ENCODE assay signal across 13 cellular contexts in the genomic region with DNA sequence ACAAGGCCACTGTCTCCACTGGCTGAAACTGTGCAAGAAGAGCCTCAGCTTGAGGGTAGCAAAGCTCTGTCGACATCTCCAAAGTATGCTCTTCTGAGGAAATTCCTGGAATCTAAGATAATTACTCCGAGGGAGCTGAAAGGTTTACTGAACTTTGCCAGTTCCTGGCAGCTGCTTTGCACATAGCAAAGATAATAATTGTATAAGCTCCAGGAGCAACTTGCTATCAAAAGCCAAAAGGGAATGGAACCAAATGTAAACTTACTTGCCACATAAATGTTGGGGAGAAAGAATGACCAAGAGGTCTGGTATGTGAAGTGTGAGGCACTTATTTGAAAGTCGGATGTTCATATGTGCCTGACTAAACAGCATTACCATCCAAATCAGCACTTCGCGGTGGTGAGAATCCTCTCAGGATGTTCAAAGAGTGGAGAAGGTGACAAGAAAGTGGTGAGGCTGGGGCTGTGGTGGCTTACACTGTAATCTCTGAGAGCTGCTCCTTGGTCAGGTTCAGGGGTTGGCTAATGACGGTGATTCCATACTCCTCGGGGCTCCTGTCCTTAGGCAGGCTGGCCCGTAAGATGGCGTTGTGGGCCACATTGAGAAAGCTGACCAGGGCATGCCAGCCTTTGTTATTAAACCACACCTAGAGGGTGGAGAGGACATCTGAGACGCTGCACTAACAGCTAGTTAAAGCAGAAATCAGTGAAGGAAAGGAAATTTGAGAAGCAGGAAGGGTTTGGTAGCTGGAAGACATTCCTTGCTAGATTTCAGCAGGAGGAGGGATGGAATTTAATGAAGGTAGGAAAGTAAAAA.
DNase-seq lines count a peak whose midpoint lies in the region; ATAC-seq and TF ChIP-seq lines count a peak whose summit lies in the region.
"Had no signal": no experiment of that assay in that cellular context is flagged by ENCODE, and none has a peak within 500 bp of the region (broad histone marks: within the 10 kb centered on the region; RNA-seq: fewer than 3 reads in every experiment).

No MANE protein-coding gene starts in this region.

- H3K79me2 ChIP-seq in mammary epithelial cell (ENCODE audit: insufficient read depth, low read length), result no peaks in the 10 kb centered on the region

- no peaks in the 10 kb centered on the region for H4K20me1 ChIP-seq in mammary epithelial cell (ENCODE audit: insufficient read depth, low read length)

- peak overlapping the region; percentile 75 for H2AFZ ChIP-seq in mammary epithelial cell (ENCODE audit: low read depth, low read length)

- H3K4me1 ChIP-seq in left ventricle myocardium inferior (peaks cover 19% of the 10 kb centered on the region), mammary epithelial cell (ENCODE audit: insufficient read depth, low read length) (peaks cover 39% of the 10 kb centered on the region), upper lobe of right lung (peaks cover 25% of the 10 kb centered on the region)
- H3K4me1 ChIP-seq: BE2C had no signal

- ATAC-seq in Right ventricle myocardium inferior (peak; percentile 38), upper lobe of right lung (peak; percentile 71)

- H3K27ac ChIP-seq in left ventricle myocardium inferior (replicated peaks), result no peak overlapping the region
- H3K27ac ChIP-seq in mammary epithelial cell (ENCODE audit: insufficient read depth, low read depth, low read length), result no peak overlapping the region
- H3K27ac ChIP-seq in upper lobe of right lung, result peak overlapping the region; percentile 69
- H3K27ac ChIP-seq: VCaP had no signal

- DNase-seq in Right ventricle myocardium inferior (ENCODE audit: missing footprints), result no peak
- no peak for DNase-seq in left ventricle myocardium inferior
- peak; percentile 70 for DNase-seq in mammary epithelial cell
- DNase-seq in iris pigment epithelial cell (ENCODE audit: low read depth), result peak; percentile 94
- DNase-seq in upper lobe of right lung, result no peak
- DNase-seq in DMS153 treated with DMSO at 0.1 percent for 48 hours (lab: John Stamatoyannopoulos, UW; ENCODE audit: unreplicated experiment), result no peak
- DNase-seq in NOMO-1 (lab: John Stamatoyannopoulos, UW; ENCODE audit: unreplicated experiment in 2 of 2), result no peak
- DNase-seq in NCI-H187 treated with DMSO at 0.1 percent for 48 hours (lab: John Stamatoyannopoulos, UW), result no peak
- DNase-seq: activated gamma-delta T cell; BE2C; effector memory CD4-positive, alpha-beta T cell; Kasumi-1 had no signal

- H3K36me3 ChIP-seq in left ventricle myocardium inferior (no peaks in the 10 kb centered on the region), mammary epithelial cell (ENCODE audit: insufficient read depth, low read length) (no peaks in the 10 kb centered on the region), upper lobe of right lung (no peaks in the 10 kb centered on the region)
- H3K36me3 ChIP-seq: BE2C had no signal

- 45% methylated on average over 10 of the region's 10 CpGs for WGBS in mammary epithelial cell (ENCODE audit: low coverage, missing lambda C conversion rate)

- no TSS peak for BruUV-seq in mammary epithelial cell (replicated peaks; lab: Mats Ljungman, UMichigan)

- no peaks in the 10 kb centered on the region for H3K27me3 ChIP-seq in left ventricle myocardium inferior (ENCODE audit: low read depth)
- H3K27me3 ChIP-seq in mammary epithelial cell (ENCODE audit: insufficient read depth, low read length), result no peaks in the 10 kb centered on the region
- H3K27me3 ChIP-seq in upper lobe of right lung, result no peaks in the 10 kb centered on the region
- H3K27me3 ChIP-seq: BE2C had no signal

- no peak overlapping the region for H3K9ac ChIP-seq in mammary epithelial cell (ENCODE audit: insufficient read depth, low read length)

- intact Hi-C loops in Right ventricle myocardium inferior (cut with DNase I), result loop anchor here (5.0 kb wide), 1 partner anchor 114 kb away; a partner anchor contains a TSS
- intact Hi-C loops in left ventricle myocardium inferior (cut with micrococcal nuclease), result no loop called here
- intact Hi-C loops in mammary epithelial cell (cut with micrococcal nuclease), result no loop called here
- intact Hi-C loops in upper lobe of right lung (cut with DNase I), result no loop called here

- CTCF ChIA-PET in mammary epithelial cell (lab: Charles Lee; ENCODE audit: low non-redundant PET), result interaction anchor here (0.6 kb wide), 2 partner anchors 52 to 359 kb away, joined by 5 to 6 read pairs; no protein-coding TSS in a partner anchor

- dilution Hi-C loops in mammary epithelial cell (cut with HindIII; ENCODE audit: low sequenced_read_pairs), result loop anchor here (5.0 kb wide), 1 partner anchor 44 kb away; no protein-coding TSS in a partner anchor

- in situ Hi-C loops in mammary epithelial cell (cut with MboI; ENCODE audit: low sequenced_read_pairs in 2 of 2), result no loop called here

- TF ChIP-seq CTCF in left ventricle myocardium inferior (IDR thresholded peaks at IDR 0.05; ENCODE audit: borderline replicate concordance), result no peak
- no peak for TF ChIP-seq CTCF in mammary epithelial cell (conservative IDR thresholded peaks at IDR 0.05 in 1 of 2, IDR thresholded peaks at IDR 0.05 in 1 of 2; ENCODE audit: extremely low read depth in 1 of 2, insufficient read depth in 1 of 2, low read depth in 1 of 2, low read length in 2 of 2)
- no peak for TF ChIP-seq CTCF in upper lobe of right lung (IDR thresholded peaks at IDR 0.05)

- no peak overlapping the region for H3K4me3 ChIP-seq in left ventricle myocardium inferior
- no peak overlapping the region for H3K4me3 ChIP-seq in mammary epithelial cell (replicated peaks in 1 of 3; ENCODE audit: insufficient read depth in 1 of 3, low read depth in 2 of 3, low read length in 3 of 3)
- H3K4me3 ChIP-seq in upper lobe of right lung, result no peak overlapping the region

- H3K9me3 ChIP-seq in left ventricle myocardium inferior (replicated peaks) (no peaks in the 10 kb centered on the region), mammary epithelial cell (replicated peaks; ENCODE audit: insufficient read depth, low read length) (no peaks in the 10 kb centered on the region), upper lobe of right lung (no peaks in the 10 kb centered on the region)
- H3K9me3 ChIP-seq: BE2C had no signal

- peak overlapping the region; percentile 5 for H3K4me2 ChIP-seq in mammary epithelial cell (ENCODE audit: insufficient read depth, low read depth, low read length)

Comparison
In these comparisons a context has a peak if more than half of its experiments do, and no peak if none do; other contexts are left out.
1. DNase-seq: peak in mammary epithelial cell (single experiment) and iris pigment epithelial cell (single experiment); none in Right ventricle myocardium inferior (single experiment), left ventricle myocardium inferior (single experiment), upper lobe of right lung (single experiment), DMS153 treated with DMSO at 0.1 percent for 48 hours (single experiment), NOMO-1 (0 of 2) and NCI-H187 treated with DMSO at 0.1 percent for 48 hours (single experiment).